21 cellular contexts compared by ENCODE assay signal in genomic region chr6:6586167-6586566, GRCh38. TPM values are rescaled to one million over a fixed set of nuclear protein-coding genes. Genes with fewer than 3 reads are reported as not detected.
"Had no signal": no experiment of that assay in that cellular context is flagged by ENCODE, and none has a peak within 500 bp of the region (broad histone marks: within the 10 kb centered on the region; RNA-seq: fewer than 3 reads in every experiment).

No MANE protein-coding gene starts in this region.

- H3K4me1 ChIP-seq: esophagus squamous epithelium, vagina had no signal

- H3K27me3 Mint-ChIP-seq: activated naive CD8-positive, alpha-beta T cell treated with anti-CD3 and anti-CD28 coated beads, Interleukin-2, amount 10 ng/mL, durations not matched to agents 7 days and 5 days had no signal

- H3K36me3 Mint-ChIP-seq: brain, WTC11 had no signal

- H3K27me3 ChIP-seq: esophagus squamous epithelium, left lung, tibial nerve, vagina had no signal

- FAIRE-seq: keratinocyte had no signal

- H3K27ac Mint-ChIP-seq: nephron, WTC11 had no signal

- ATAC-seq: left lung, WTC11 had no signal

- DNase-seq: activated CD4-positive, alpha-beta T cell treated with anti-CD3 and anti-CD28 coated beads, Interleukin-2, amount 50 U/mL, for 1 hour; activated CD8-positive, alpha-beta memory T cell treated with anti-CD3 and anti-CD28 coated beads for 24 hours; activated gamma-delta T cell treated with Interleukin-2 at 50 U/mL for 16 hours; activated naive CD8-positive, alpha-beta T cell treated with anti-CD3 and anti-CD28 coated beads, Interleukin-2, amount 10 ng/mL, durations not matched to agents 7 days and 5 days; central memory CD4-positive, alpha-beta T cell; cortex of kidney; effector CD4-positive, alpha-beta T cell; esophagus squamous epithelium; hippocampal formation; left lung; mammary epithelial cell; nucleus accumbens; stimulated activated CD4-positive, alpha-beta T cell treated with anti-CD3 and anti-CD28 coated beads, Interleukin-2, amount 100 ng/mL, for 48 hours had no signal

- H3K4me1 Mint-ChIP-seq: brain had no signal

- H3K36me3 ChIP-seq: esophagus squamous epithelium, left lung, tibial nerve, vagina had no signal

- H3K9me3 Mint-ChIP-seq: nephron had no signal

- H3K27ac ChIP-seq: esophagus squamous epithelium, left lung, vagina had no signal

- H3K4me3 Mint-ChIP-seq: brain, nephron, WTC11 had no signal

- H3K4me3 ChIP-seq: esophagus squamous epithelium, left lung, vagina had no signal

- H3K9me3 ChIP-seq: esophagus squamous epithelium, left lung, tibial nerve, vagina had no signal

RNA-seq across cellular contexts. Expression of gene LY86, which starts 2.4 kb away (rescaled TPM):
- total RNA-seq: fibroblast of villous mesenchyme, glomerular endothelial cell, mammary epithelial cell, WTC11 had no signal
